8 cellular contexts compared by ENCODE assay signal in the genomic region with DNA sequence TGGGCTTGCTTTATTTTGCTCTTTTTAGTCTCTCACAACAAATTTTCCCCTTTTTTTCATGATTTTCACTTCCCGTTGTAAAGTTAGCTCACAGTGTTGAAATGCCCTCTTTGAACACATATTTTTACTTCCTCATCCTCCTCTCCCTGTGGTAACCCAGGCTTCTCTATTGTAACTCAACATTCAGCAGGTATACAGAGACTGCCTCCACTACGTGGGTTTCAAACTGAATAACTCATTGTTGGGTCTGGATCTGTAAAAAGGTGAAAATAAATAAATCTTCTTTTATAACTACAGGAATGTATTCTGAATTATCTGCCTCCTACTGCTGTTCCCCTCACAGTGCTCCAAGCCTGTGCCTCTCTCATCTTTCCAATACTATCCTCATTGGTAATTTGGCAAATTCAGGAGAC.
DNase-seq lines count a peak whose midpoint lies in the region; ATAC-seq and FAIRE-seq lines count a peak whose summit lies in the region.

No MANE protein-coding gene starts in this region.

- H3K4me3 Mint-ChIP-seq in activated T-helper 2 cell treated with anti-CD3 and anti-CD28 coated beads, Interferon-gamma antibody, Interleukin-2, Interleukin-4, amounts not matched to agents 10 μg/mL and 5 μg/mL and 100 μg/mL, durations not matched to agents 14 hours and 24 hours and 36 hours (ENCODE audit: low read depth), result peak overlapping the region; percentile 98

- DNase-seq in GF-D8 (lab: John Stamatoyannopoulos, UW) (peak; percentile 86), H4 (ENCODE audit: low spot score) (no peak), frontal cortex (ENCODE audit: low spot score in 2 of 2) (no peak)
- DNase-seq in activated T-helper 2 cell treated with anti-CD3 and anti-CD28 coated beads, Interferon-gamma antibody, Interleukin-2, Interleukin-4, amounts not matched to agents 10 μg/mL and 5 μg/mL and 100 μg/mL, durations not matched to agents 14 hours and 24 hours and 36 hours (ENCODE audit: low spot score), result no peak

- H3K4me3 ChIP-seq in muscle layer of duodenum (ENCODE audit: low read depth in 1 of 2, low read length in 2 of 2), result peak overlapping the region; percentile 4 to 80

- no peak for FAIRE-seq in frontal cortex (lab: Jason Lieb, UNC)

- H3K27ac ChIP-seq in muscle layer of duodenum (ENCODE audit: low read length), result peak overlapping the region; percentile 73

- intact Hi-C loops in activated T-helper 2 cell treated with anti-CD3 and anti-CD28 coated beads, Interferon-gamma antibody, Interleukin-2, Interleukin-4, amounts not matched to agents 10 μg/mL and 5 μg/mL and 100 μg/mL, durations not matched to agents 14 hours and 24 hours and 36 hours (cut with micrococcal nuclease), result loop anchor here (5.0 to 10.0 kb wide), 2 partner anchors 35 to 952 kb away; no protein-coding TSS in a partner anchor

- H3K36me3 ChIP-seq in muscle layer of duodenum (ENCODE audit: control insufficient read depth in 1 of 2, insufficient read depth in 2 of 2, low read length in 2 of 2), result peaks cover 11 to 15% of the 10 kb centered on the region in 2 donors

- H3K36me3 Mint-ChIP-seq in activated T-helper 2 cell treated with anti-CD3 and anti-CD28 coated beads, Interferon-gamma antibody, Interleukin-2, Interleukin-4, amounts not matched to agents 10 μg/mL and 5 μg/mL and 100 μg/mL, durations not matched to agents 14 hours and 24 hours and 36 hours (ENCODE audit: low read depth), result peaks cover 86% of the 10 kb centered on the region

- peak overlapping the region; percentile 71 for H3K27ac Mint-ChIP-seq in activated T-helper 2 cell treated with anti-CD3 and anti-CD28 coated beads, Interferon-gamma antibody, Interleukin-2, Interleukin-4, amounts not matched to agents 10 μg/mL and 5 μg/mL and 100 μg/mL, durations not matched to agents 14 hours and 24 hours and 36 hours

- H3K4me1 Mint-ChIP-seq in activated T-helper 2 cell treated with anti-CD3 and anti-CD28 coated beads, Interferon-gamma antibody, Interleukin-2, Interleukin-4, amounts not matched to agents 10 μg/mL and 5 μg/mL and 100 μg/mL, durations not matched to agents 14 hours and 24 hours and 36 hours (ENCODE audit: low read depth), result peaks cover 58% of the 10 kb centered on the region

- H3K9me3 Mint-ChIP-seq in activated T-helper 2 cell treated with anti-CD3 and anti-CD28 coated beads, Interferon-gamma antibody, Interleukin-2, Interleukin-4, amounts not matched to agents 10 μg/mL and 5 μg/mL and 100 μg/mL, durations not matched to agents 14 hours and 24 hours and 36 hours, result no peaks in the 10 kb centered on the region

- H3K9me3 ChIP-seq in muscle layer of duodenum (ENCODE audit: control insufficient read depth in 1 of 2, low read length in 2 of 2), result no peaks in the 10 kb centered on the region

- ATAC-seq in HG03342 (IDR thresholded peaks at IDR 0.05; ENCODE audit: unreplicated experiment), result peak; percentile 57
- no peak for ATAC-seq in HG03432 (IDR thresholded peaks at IDR 0.05; ENCODE audit: unreplicated experiment)
- no peak for ATAC-seq in HG03196 (IDR thresholded peaks at IDR 0.05; ENCODE audit: unreplicated experiment)

- no peaks in the 10 kb centered on the region for H3K27me3 Mint-ChIP-seq in activated T-helper 2 cell treated with anti-CD3 and anti-CD28 coated beads, Interferon-gamma antibody, Interleukin-2, Interleukin-4, amounts not matched to agents 10 μg/mL and 5 μg/mL and 100 μg/mL, durations not matched to agents 14 hours and 24 hours and 36 hours (ENCODE audit: low read depth)

- H3K4me1 ChIP-seq in muscle layer of duodenum (ENCODE audit: control insufficient read depth in 1 of 2, insufficient read depth in 2 of 2, low read length in 2 of 2), result peaks cover 5 to 12% of the 10 kb centered on the region in 2 donors

- H3K27me3 ChIP-seq in muscle layer of duodenum (ENCODE audit: low read depth, low read length), result no peaks in the 10 kb centered on the region
